ENCODE assay signal across 17 cellular contexts in the genomic region with DNA sequence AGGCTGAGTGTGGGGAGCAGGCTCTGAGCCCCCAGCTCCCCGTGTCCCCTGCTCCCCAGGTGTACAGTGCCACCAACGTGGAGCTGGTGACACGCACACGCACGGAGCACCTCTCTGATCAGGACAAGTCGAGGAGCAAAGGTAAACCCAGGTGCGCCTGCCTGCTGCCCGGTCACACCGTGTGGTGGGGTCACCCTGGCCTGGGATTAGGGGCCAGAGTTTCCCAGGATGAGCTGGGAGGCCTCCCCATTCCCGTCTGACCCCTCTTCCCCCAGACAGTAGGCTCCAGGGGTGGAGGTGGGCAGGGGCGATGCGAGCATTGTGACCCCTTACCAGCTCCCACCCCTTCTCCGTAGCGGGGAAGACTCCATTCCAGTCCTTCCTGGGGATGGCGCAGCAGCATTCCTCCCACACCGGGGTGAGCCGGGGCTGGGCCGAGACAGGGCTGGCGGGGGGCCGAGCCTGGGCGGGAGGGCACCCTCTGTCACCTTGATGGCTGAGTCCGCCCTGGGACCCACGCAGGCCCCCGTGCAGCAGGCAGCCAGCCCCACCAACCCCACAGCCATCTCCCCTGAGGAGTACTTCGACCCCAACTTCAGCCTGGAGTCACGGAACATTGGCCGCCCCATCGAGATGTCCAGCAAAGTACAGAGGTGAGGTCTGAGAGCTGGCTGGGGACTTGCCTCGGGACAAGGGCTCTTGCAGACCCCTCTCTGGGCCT.
"Had no signal": no experiment of that assay in that cellular context is flagged by ENCODE, and none has a peak within 500 bp of the region (broad histone marks: within the 10 kb centered on the region; RNA-seq: fewer than 3 reads in every experiment).

No MANE protein-coding gene starts in this region.

- DNase-seq: activated B cell treated with CpG ODN at 0.5 μM for 24 hours; activated CD4-positive, alpha-beta T cell treated with anti-CD3 and anti-CD28 coated beads, Interleukin-2, amount 10 ng/mL, durations not matched to agents 7 days and 5 days; activated naive CD4-positive, alpha-beta T cell treated with Interleukin-2 at 50 U/mL for 16 hours; activated naive CD8-positive, alpha-beta T cell treated with anti-CD3 and anti-CD28 coated beads, Interleukin-2, amount 50 U/mL, for 24 hours; foreskin keratinocyte; head of caudate nucleus; retina; SK-N-SH; transverse colon had no signal

- ATAC-seq: activated naive CD8-positive, alpha-beta T cell treated with anti-CD3 and anti-CD28 coated beads, Interleukin-2, amount 50 U/mL, for 24 hours; foreskin keratinocyte; left lung; stimulated activated memory B cell treated with anti-CD40 and anti-IgM and Interleukin-4, amounts not matched to agents 10 μg/mL and 1 μg/mL and 100 μg/mL, for 72 hours had no signal

- H3K4me3 Mint-ChIP-seq: activated B cell treated with CpG ODN at 0.5 μM for 24 hours; activated CD4-positive, alpha-beta T cell treated with anti-CD3 and anti-CD28 coated beads, Interleukin-2, amount 10 ng/mL, durations not matched to agents 7 days and 5 days; activated naive CD8-positive, alpha-beta T cell treated with anti-CD3 and anti-CD28 coated beads, Interleukin-2, amount 50 U/mL, for 24 hours; neural progenitor cell; stimulated activated memory B cell treated with anti-CD40 and anti-IgM and Interleukin-4, amounts not matched to agents 10 μg/mL and 1 μg/mL and 100 μg/mL, for 72 hours had no signal

- FAIRE-seq: endothelial cell of umbilical vein had no signal

- H3K4me1 Mint-ChIP-seq: stimulated activated memory B cell treated with anti-CD40 and anti-IgM and Interleukin-4, amounts not matched to agents 10 μg/mL and 1 μg/mL and 100 μg/mL, for 72 hours had no signal

- H3K9ac ChIP-seq: neural progenitor cell, parathyroid adenoma, SK-N-SH had no signal

- H3K4me1 ChIP-seq: foreskin keratinocyte, parathyroid adenoma had no signal

- H3K9me3 ChIP-seq: colonic mucosa had no signal

- H3K27ac ChIP-seq: cardiac muscle cell, colonic mucosa, foreskin keratinocyte, left lung, neural progenitor cell, parathyroid adenoma, transverse colon had no signal

- H3K4me3 ChIP-seq: cardiac muscle cell, colonic mucosa, left lung, neural progenitor cell, smooth muscle cell, transverse colon had no signal

- H3K36me3 ChIP-seq: cardiac muscle cell, colonic mucosa, neural progenitor cell had no signal

- H3K27ac Mint-ChIP-seq: activated B cell treated with CpG ODN at 0.5 μM for 24 hours; activated CD4-positive, alpha-beta T cell treated with anti-CD3 and anti-CD28 coated beads, Interleukin-2, amount 10 ng/mL, durations not matched to agents 7 days and 5 days; activated naive CD8-positive, alpha-beta T cell treated with anti-CD3 and anti-CD28 coated beads, Interleukin-2, amount 50 U/mL, for 24 hours; neural progenitor cell; stimulated activated memory B cell treated with anti-CD40 and anti-IgM and Interleukin-4, amounts not matched to agents 10 μg/mL and 1 μg/mL and 100 μg/mL, for 72 hours had no signal
